9 cellular contexts compared by ENCODE assay signal in the genomic region with DNA sequence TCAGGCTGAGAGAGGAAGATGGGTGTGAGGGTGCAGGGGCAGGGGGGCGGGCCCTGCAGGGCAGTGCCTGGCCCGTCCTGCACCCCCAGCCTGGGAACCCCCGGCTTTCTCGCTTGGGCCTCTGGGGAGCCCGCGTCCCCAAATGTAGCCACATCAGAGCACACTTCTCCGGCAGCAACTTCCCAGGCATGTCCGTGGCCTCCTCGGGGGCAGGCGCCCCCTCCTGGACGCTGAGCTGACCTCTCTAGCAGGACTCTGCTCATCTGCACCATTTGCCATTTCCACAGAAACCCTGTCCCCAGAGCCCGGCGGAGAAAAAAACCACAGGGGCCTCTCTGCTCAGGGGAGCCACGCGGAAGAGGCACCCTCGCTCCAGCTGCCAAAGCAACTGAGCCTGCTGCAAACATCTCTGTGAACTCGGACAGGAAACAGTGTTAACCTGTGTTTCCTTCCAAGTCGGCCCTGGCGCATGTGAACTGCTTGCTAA.
DNase-seq lines count a peak whose midpoint lies in the region; ATAC-seq and TF ChIP-seq lines count a peak whose summit lies in the region.
"Had no signal": no experiment of that assay in that cellular context is flagged by ENCODE, and none has a peak within 500 bp of the region (broad histone marks: within the 10 kb centered on the region; RNA-seq: fewer than 3 reads in every experiment).

No MANE protein-coding gene starts in this region.

- 48% methylated on average over 19 of the region's 19 CpGs for WGBS in heart right ventricle, 2 donors

- no peak overlapping the region for H3K9ac ChIP-seq in MM.1S (ENCODE audit: low read length)

- H3K4me1 ChIP-seq in heart right ventricle, result peaks cover 0 to 14% (median 0%) of the 10 kb centered on the region in 9 donors
- no peaks in the 10 kb centered on the region for H3K4me1 ChIP-seq in MM.1S (ENCODE audit: low read length)

- intact Hi-C loops in heart right ventricle (cut with DNase I), result no loop called here

- H3F3A ChIP-seq in MM.1S (ENCODE audit: insufficient read depth, low read length), result no peaks in the 10 kb centered on the region

- TF ChIP-seq CTCF in heart right ventricle (IDR thresholded peaks at IDR 0.05) (peak in 7 of 9 donors; percentile 42 to 59 (median 48)), MM.1S (IDR thresholded peaks at IDR 0.05; ENCODE audit: low read length) (no peak)

- peak; percentile 57 for DNase-seq in AG08395 (ENCODE audit: low spot score)
- peak; percentile 88 for DNase-seq in GM19238 (ENCODE audit: insufficient read length, low spot score)
- DNase-seq in activated T-cell treated with anti-CD3 and anti-CD28 coated beads, Interleukin-2, amount 50 U/mL, for 1 hour, result peak; percentile 44
- peak in 1 of 2 donors; percentile 41 for DNase-seq in heart right ventricle
- peak; percentile 10 to 25 for DNase-seq in stimulated activated CD8-positive, alpha-beta memory T cell treated with anti-CD3 and anti-CD28 coated beads, Interleukin-7, amount 100 ng/mL, for 4 hours (ENCODE audit: low read depth in 2 of 2)
- no peak for DNase-seq in superior temporal gyrus (ENCODE audit: extremely low spot score)
- no peak for DNase-seq in MM.1S

- no peak overlapping the region for H3K4me3 ChIP-seq in heart right ventricle
- H3K4me3 ChIP-seq in MM.1S (ENCODE audit: low read length), result no peak overlapping the region
- H3K4me3 ChIP-seq: thoracic aorta had no signal

- H3K4me2 ChIP-seq in MM.1S (ENCODE audit: low read depth, low read length), result no peak overlapping the region

- H3K36me3 ChIP-seq in heart right ventricle (peaks cover 0 to 55% (median 2%) of the 10 kb centered on the region in 9 donors), MM.1S (replicated peaks; ENCODE audit: insufficient read depth, low read length) (no peaks in the 10 kb centered on the region)

- H3K9me3 ChIP-seq in heart right ventricle (no peaks in the 10 kb centered on the region), MM.1S (replicated peaks; ENCODE audit: insufficient read depth, low read length) (no peaks in the 10 kb centered on the region)
- H3K9me3 ChIP-seq: thoracic aorta had no signal

- H3K27ac ChIP-seq in heart right ventricle, result no peak overlapping the region
- H3K27ac ChIP-seq in MM.1S (ENCODE audit: low read length), result no peak overlapping the region
- H3K27ac ChIP-seq: thoracic aorta had no signal

- H3K79me2 ChIP-seq in MM.1S (ENCODE audit: low read length), result no peaks in the 10 kb centered on the region

- no peaks in the 10 kb centered on the region for H3K27me3 ChIP-seq in heart right ventricle
- no peaks in the 10 kb centered on the region for H3K27me3 ChIP-seq in MM.1S (replicated peaks; ENCODE audit: insufficient read depth, low read length)

- ATAC-seq in HG03439 (IDR thresholded peaks at IDR 0.05; ENCODE audit: unreplicated experiment) (peak; percentile 43), heart right ventricle (peak in 4 of 8 donors; percentile 21 to 43 (median 33))

- no peak overlapping the region for H2AFZ ChIP-seq in MM.1S (ENCODE audit: low read length)

- no peaks in the 10 kb centered on the region for H3K9me2 ChIP-seq in MM.1S (replicated peaks; ENCODE audit: insufficient read depth, low read length)

- H4K20me1 ChIP-seq in MM.1S (ENCODE audit: insufficient read depth, low read length), result no peaks in the 10 kb centered on the region

Comparison
In these comparisons a context has a peak if more than half of its experiments do, and no peak if none do; other contexts are left out.
1. DNase-seq: peak in AG08395 (single experiment), GM19238 (single experiment), activated T-cell treated with anti-CD3 and anti-CD28 coated beads, Interleukin-2, amount 50 U/mL, for 1 hour (single experiment) and stimulated activated CD8-positive, alpha-beta memory T cell treated with anti-CD3 and anti-CD28 coated beads, Interleukin-7, amount 100 ng/mL, for 4 hours (2 of 2); none in superior temporal gyrus (single experiment) and MM.1S (single experiment).